Comparison of ENCODE assay signal across 8 cellular contexts in the genomic region with DNA sequence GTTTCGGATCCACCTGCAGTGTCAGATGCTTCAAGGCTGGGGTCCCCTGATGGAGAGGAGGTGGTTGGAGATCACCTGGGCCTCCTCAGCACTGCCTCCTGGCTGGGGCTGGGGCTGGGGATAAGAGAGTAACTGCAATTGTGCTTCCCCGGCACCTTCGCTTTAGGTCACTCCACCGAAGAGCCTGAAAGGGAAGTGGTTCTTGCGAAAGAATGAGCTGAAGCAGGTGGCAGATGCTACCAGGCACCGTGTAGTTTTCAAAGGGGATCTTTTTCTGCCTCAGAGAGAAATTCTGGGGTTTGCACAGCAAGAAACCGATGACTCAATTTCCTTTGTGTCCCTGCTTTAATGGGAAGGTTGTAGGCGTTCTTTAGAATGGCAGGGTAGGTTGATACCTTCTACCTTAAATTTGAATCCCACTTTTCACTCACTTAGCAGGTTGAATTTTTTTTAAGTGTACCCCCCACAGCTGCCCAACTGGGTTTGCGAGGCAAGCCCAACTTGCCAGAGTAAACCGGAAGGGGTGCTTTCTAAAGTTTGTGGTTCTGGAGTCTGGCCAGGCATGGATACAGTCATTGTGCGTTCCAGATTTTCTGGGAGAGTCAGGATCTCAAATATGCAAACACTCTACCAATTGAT. TPM values are rescaled to one million over a fixed set of nuclear protein-coding genes. Genes with fewer than 3 reads are reported as not detected.
DNase-seq lines count a peak whose midpoint lies in the region; ATAC-seq and TF ChIP-seq lines count a peak whose summit lies in the region.

No MANE protein-coding gene starts in this region.

- peak; percentile 51 for ATAC-seq in CD8-positive, alpha-beta T cell
- ATAC-seq in HG03571 (IDR thresholded peaks at IDR 0.05; ENCODE audit: unreplicated experiment) = peak; percentile 55

- H3K4me1 Mint-ChIP-seq in CD8-positive, alpha-beta T cell (ENCODE audit: low read depth) = peaks cover 80% of the 10 kb centered on the region

- H3K27me3 ChIP-seq in CD8-positive, alpha-beta T cell (ENCODE audit: insufficient read depth, low read length) = no peaks in the 10 kb centered on the region
- H3K27me3 ChIP-seq in effector memory CD4-positive, alpha-beta T cell (replicated peaks; ENCODE audit: control insufficient read depth, insufficient read depth, low read length, poor library complexity, severe bottlenecking) = no peaks in the 10 kb centered on the region

- H3K27ac Mint-ChIP-seq in CD8-positive, alpha-beta T cell = peak overlapping the region; percentile 98

- DNase-seq in CD8-positive, alpha-beta T cell = peak in 6 of 7 experiments; percentile 35 to 77 (median 64)
- DNase-seq in GM20000 (ENCODE audit: low spot score) = peak; percentile 75
- peak; percentile 33 to 60 (median 55) for DNase-seq in effector memory CD4-positive, alpha-beta T cell
- peak; percentile 51 to 53 for DNase-seq in stimulated activated CD4-positive, alpha-beta T cell treated with anti-CD3 and anti-CD28 coated beads, Interleukin-2, amount 100 ng/mL, for 48 hours
- no peak for DNase-seq in hippocampal formation (lab: John Stamatoyannopoulos, UW)
- no peak for DNase-seq in HuH-7 (ENCODE audit: low spot score)

- CTCF ChIA-PET in CD8-positive, alpha-beta T cell (lab: Charles Lee) = interaction anchor here (0.6 to 10.9 kb wide), 8 partner anchors 17 to 235 kb away, joined by 3 to 92 read pairs (median 4); no protein-coding TSS in a partner anchor

- H3K4me1 ChIP-seq in CD8-positive, alpha-beta T cell (ENCODE audit: insufficient read depth, low read length) = peaks cover 70% of the 10 kb centered on the region
- peaks cover 57% of the 10 kb centered on the region for H3K4me1 ChIP-seq in effector memory CD4-positive, alpha-beta T cell (ENCODE audit: control insufficient read depth, insufficient read depth, low read length, poor library complexity, severe bottlenecking)

- TF ChIP-seq CTCF in CD8-positive, alpha-beta T cell (IDR thresholded peaks at IDR 0.05) = no peak
- TF ChIP-seq CTCF in GM20000 (IDR thresholded peaks at IDR 0.05; ENCODE audit: extremely low read depth, missing control alignments) (no peak), WI38 (IDR thresholded peaks at IDR 0.05; ENCODE audit: low read depth, low read length) (no peak)

- peak overlapping the region; percentile 79 for H3K4me3 Mint-ChIP-seq in CD8-positive, alpha-beta T cell

- intact Hi-C loops in CD8-positive, alpha-beta T cell (cut with DNase I, micrococcal nuclease) = loop anchor here (1.0 to 5.0 kb wide), 9 partner anchors 19 to 248 kb away; a partner anchor contains a TSS

- H3K27me3 Mint-ChIP-seq in CD8-positive, alpha-beta T cell (ENCODE audit: low read depth) = no peaks in the 10 kb centered on the region

- H3K9me3 ChIP-seq in CD8-positive, alpha-beta T cell (ENCODE audit: low read length) = no peaks in the 10 kb centered on the region
- H3K9me3 ChIP-seq in effector memory CD4-positive, alpha-beta T cell (ENCODE audit: control insufficient read depth, low read length) = no peaks in the 10 kb centered on the region

- H3K36me3 ChIP-seq in CD8-positive, alpha-beta T cell (ENCODE audit: insufficient read depth, low read length) = peaks cover 7% of the 10 kb centered on the region
- peaks cover 26% of the 10 kb centered on the region for H3K36me3 ChIP-seq in effector memory CD4-positive, alpha-beta T cell (ENCODE audit: control insufficient read depth, insufficient read depth, low read length)

- POLR2A ChIA-PET in CD8-positive, alpha-beta T cell (lab: Charles Lee) = interaction anchor here (0.7 to 1.8 kb wide), 9 partner anchors 10 to 64 kb away, joined by 3 to 6 read pairs (median 4); no protein-coding TSS in a partner anchor

- peaks cover 2% of the 10 kb centered on the region for H3K9me3 Mint-ChIP-seq in CD8-positive, alpha-beta T cell

- peaks cover 77% of the 10 kb centered on the region for H3K36me3 Mint-ChIP-seq in CD8-positive, alpha-beta T cell

- peak overlapping the region; percentile 54 for H3K27ac ChIP-seq in CD8-positive, alpha-beta T cell (ENCODE audit: low read depth, low read length)
- peak overlapping the region; percentile 85 for H3K27ac ChIP-seq in effector memory CD4-positive, alpha-beta T cell (ENCODE audit: insufficient read depth, low read length, poor library complexity, severe bottlenecking)

- peak overlapping the region; percentile 46 for H3K4me3 ChIP-seq in CD8-positive, alpha-beta T cell (ENCODE audit: low read depth, low read length)
- H3K4me3 ChIP-seq in WI38 (ENCODE audit: low read depth, low read length) = peak overlapping the region; percentile 100
- H3K4me3 ChIP-seq in effector memory CD4-positive, alpha-beta T cell (ENCODE audit: insufficient read depth, low read depth, low read length, poor library complexity, severe bottlenecking) = peak overlapping the region; percentile 85

RNA-seq across cellular contexts. Expression of a gene that starts 5.3 kb away (rescaled TPM):
- 1,000 to 10,000 TPM; 1,070 to 1,104 TPM for total RNA-seq in CD8-positive, alpha-beta T cell

Comparison
In these comparisons a context has a peak if more than half of its experiments do, and no peak if none do; other contexts are left out.
1. DNase-seq: peak in CD8-positive, alpha-beta T cell (6 of 7), GM20000 (single experiment), effector memory CD4-positive, alpha-beta T cell (3 of 3) and stimulated activated CD4-positive, alpha-beta T cell treated with anti-CD3 and anti-CD28 coated beads, Interleukin-2, amount 100 ng/mL, for 48 hours (2 of 2); none in hippocampal formation (0 of 2) and HuH-7 (single experiment).
2. H3K4me3 ChIP-seq: peak in every context shown above with its lines; median percentile 100 in WI38; 85 in effector memory CD4-positive, alpha-beta T cell; 46 in CD8-positive, alpha-beta T cell.